Comparison of ENCODE assay signal across 12 cellular contexts in genomic region chr3:188169826-188170455, GRCh38. TPM values are rescaled to one million over a fixed set of nuclear protein-coding genes. Genes with fewer than 3 reads are reported as not detected.
DNase-seq lines count a peak whose midpoint lies in the region; ATAC-seq lines count a peak whose summit lies in the region.
"Had no signal": no experiment of that assay in that cellular context is flagged by ENCODE, and none has a peak within 500 bp of the region (broad histone marks: within the 10 kb centered on the region; RNA-seq: fewer than 3 reads in every experiment).

No MANE protein-coding gene starts in this region.

- intact Hi-C loops in Right ventricle myocardium superior (cut with DNase I): no loop called here

- CTCF ChIA-PET in activated CD8-positive, alpha-beta T cell treated with anti-CD3 and anti-CD28 coated beads, Interleukin-2, amount 10 ng/mL, durations not matched to agents 7 days and 5 days (lab: Charles Lee): interaction anchor here (0.8 to 1.9 kb wide), 5 partner anchors 15 to 432 kb away, joined by 3 to 5 read pairs (median 3); no protein-coding TSS in a partner anchor

- peak; percentile 50 for DNase-seq in activated CD8-positive, alpha-beta memory T cell treated with anti-CD3 and anti-CD28 coated beads for 24 hours
- no peak for DNase-seq in activated CD8-positive, alpha-beta memory T cell treated with anti-CD3 and anti-CD28 coated beads, Interleukin-2, amount 50 U/mL, for 4 hours
- DNase-seq in activated CD8-positive, alpha-beta T cell treated with anti-CD3 and anti-CD28 coated beads, Interleukin-2, amount 10 ng/mL, durations not matched to agents 7 days and 5 days: no peak
- DNase-seq in Right ventricle myocardium superior (peak; percentile 55), NCI-H187 treated with DMSO at 0.1 percent for 48 hours (lab: John Stamatoyannopoulos, UW) (no peak)
- no peak for DNase-seq in stimulated activated naive CD8-positive, alpha-beta T cell treated with anti-CD3 and anti-CD28 coated beads, Interleukin-15, amount 100 ng/mL, for 72 hours
- DNase-seq: adrenal gland, GOT3, NCI-H1930 had no signal

- peaks cover 27% of the 10 kb centered on the region for H3K36me3 Mint-ChIP-seq in activated CD8-positive, alpha-beta T cell treated with anti-CD3 and anti-CD28 coated beads, Interleukin-2, amount 10 ng/mL, durations not matched to agents 7 days and 5 days (ENCODE audit: low read depth)

- ATAC-seq in activated CD8-positive, alpha-beta T cell treated with anti-CD3 and anti-CD28 coated beads, Interleukin-2, amount 10 ng/mL, durations not matched to agents 7 days and 5 days: no peak
- ATAC-seq in Right ventricle myocardium superior (ENCODE audit: poor library complexity) (peak; percentile 36), GM18519 (IDR thresholded peaks at IDR 0.05; ENCODE audit: low FRiP score, unreplicated experiment) (no peak), HG03135 (IDR thresholded peaks at IDR 0.05; ENCODE audit: unreplicated experiment) (no peak)
- ATAC-seq in stimulated activated naive CD8-positive, alpha-beta T cell treated with anti-CD3 and anti-CD28 coated beads, Interleukin-15, amount 100 ng/mL, for 72 hours: peak; percentile 13

- no peak overlapping the region for H3K4me3 Mint-ChIP-seq in activated CD8-positive, alpha-beta T cell treated with anti-CD3 and anti-CD28 coated beads, Interleukin-2, amount 10 ng/mL, durations not matched to agents 7 days and 5 days
- peak overlapping the region; percentile 0 to 20 for H3K4me3 Mint-ChIP-seq in stimulated activated naive CD8-positive, alpha-beta T cell treated with anti-CD3 and anti-CD28 coated beads, Interleukin-15, amount 100 ng/mL, for 72 hours

- H3K27me3 Mint-ChIP-seq in activated CD8-positive, alpha-beta T cell treated with anti-CD3 and anti-CD28 coated beads, Interleukin-2, amount 10 ng/mL, durations not matched to agents 7 days and 5 days (ENCODE audit: low read depth): no peaks in the 10 kb centered on the region
- no peaks in the 10 kb centered on the region for H3K27me3 Mint-ChIP-seq in stimulated activated naive CD8-positive, alpha-beta T cell treated with anti-CD3 and anti-CD28 coated beads, Interleukin-15, amount 100 ng/mL, for 72 hours
- H3K27me3 Mint-ChIP-seq: IgD-negative memory B cell had no signal

- no peaks in the 10 kb centered on the region for H3K9me3 Mint-ChIP-seq in activated CD8-positive, alpha-beta T cell treated with anti-CD3 and anti-CD28 coated beads, Interleukin-2, amount 10 ng/mL, durations not matched to agents 7 days and 5 days (ENCODE audit: insufficient read depth)
- no peaks in the 10 kb centered on the region for H3K9me3 Mint-ChIP-seq in stimulated activated naive CD8-positive, alpha-beta T cell treated with anti-CD3 and anti-CD28 coated beads, Interleukin-15, amount 100 ng/mL, for 72 hours
- H3K9me3 Mint-ChIP-seq: IgD-negative memory B cell had no signal

- POLR2A ChIA-PET in activated CD8-positive, alpha-beta T cell treated with anti-CD3 and anti-CD28 coated beads, Interleukin-2, amount 10 ng/mL, durations not matched to agents 7 days and 5 days (lab: Charles Lee): interaction anchor here (1.3 to 1.5 kb wide), 2 partner anchors 14 to 424 kb away, joined by 6 to 8 read pairs; partner anchors contain the start of gene BCL6

- peak overlapping the region; percentile 76 for H3K27ac Mint-ChIP-seq in activated CD8-positive, alpha-beta T cell treated with anti-CD3 and anti-CD28 coated beads, Interleukin-2, amount 10 ng/mL, durations not matched to agents 7 days and 5 days
- peak overlapping the region; percentile 9 to 51 for H3K27ac Mint-ChIP-seq in stimulated activated naive CD8-positive, alpha-beta T cell treated with anti-CD3 and anti-CD28 coated beads, Interleukin-15, amount 100 ng/mL, for 72 hours

- H3K4me1 Mint-ChIP-seq in activated CD8-positive, alpha-beta T cell treated with anti-CD3 and anti-CD28 coated beads, Interleukin-2, amount 10 ng/mL, durations not matched to agents 7 days and 5 days (ENCODE audit: low read depth): peaks cover 54% of the 10 kb centered on the region
- H3K4me1 Mint-ChIP-seq in stimulated activated naive CD8-positive, alpha-beta T cell treated with anti-CD3 and anti-CD28 coated beads, Interleukin-15, amount 100 ng/mL, for 72 hours: peaks cover 46% of the 10 kb centered on the region

RNA-seq across cellular contexts. Expression of gene LPP, which starts 16.0 kb away (rescaled TPM):
- total RNA-seq in activated CD8-positive, alpha-beta T cell treated with anti-CD3 and anti-CD28 coated beads, Interleukin-2, amount 10 ng/mL, durations not matched to agents 7 days and 5 days: 10 to 100 TPM; 51.3 to 58.9 TPM
- total RNA-seq in Right ventricle myocardium superior: 92.9 TPM

Comparison
In these comparisons a context has a peak if more than half of its experiments do, and no peak if none do; other contexts are left out.
1. DNase-seq: peak in activated CD8-positive, alpha-beta memory T cell treated with anti-CD3 and anti-CD28 coated beads for 24 hours (single experiment) and Right ventricle myocardium superior (single experiment); none in activated CD8-positive, alpha-beta memory T cell treated with anti-CD3 and anti-CD28 coated beads, Interleukin-2, amount 50 U/mL, for 4 hours (single experiment), activated CD8-positive, alpha-beta T cell treated with anti-CD3 and anti-CD28 coated beads, Interleukin-2, amount 10 ng/mL, durations not matched to agents 7 days and 5 days (single experiment), stimulated activated naive CD8-positive, alpha-beta T cell treated with anti-CD3 and anti-CD28 coated beads, Interleukin-15, amount 100 ng/mL, for 72 hours (0 of 2) and NCI-H187 treated with DMSO at 0.1 percent for 48 hours (single experiment).
2. ATAC-seq: peak in Right ventricle myocardium superior (single experiment) and stimulated activated naive CD8-positive, alpha-beta T cell treated with anti-CD3 and anti-CD28 coated beads, Interleukin-15, amount 100 ng/mL, for 72 hours (single experiment); none in activated CD8-positive, alpha-beta T cell treated with anti-CD3 and anti-CD28 coated beads, Interleukin-2, amount 10 ng/mL, durations not matched to agents 7 days and 5 days (single experiment), GM18519 (single experiment) and HG03135 (single experiment).